ENCODE assay signal across 1 cellular context in the genomic region with DNA sequence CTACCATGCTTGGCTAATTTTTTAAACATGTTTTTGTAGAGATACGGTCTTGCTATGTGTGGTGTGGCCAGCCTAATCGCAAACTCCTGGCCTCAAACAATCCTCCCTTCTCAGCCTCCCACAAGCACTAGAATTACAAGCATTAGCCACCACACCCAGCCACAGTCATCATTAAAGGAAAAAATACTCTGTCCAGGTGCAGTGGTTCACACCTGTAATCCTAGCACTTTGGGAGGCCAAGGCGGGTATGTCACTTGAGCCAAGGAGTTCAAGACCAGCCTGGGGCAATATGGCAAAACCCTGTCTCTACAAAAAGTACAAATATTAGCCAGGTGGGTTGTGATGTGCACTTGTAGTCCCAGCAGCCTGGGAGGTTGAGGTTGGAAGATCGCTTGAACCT.
TF ChIP-seq lines count a peak whose summit lies in the region.

No MANE protein-coding gene starts in this region.

TF ChIP-seq in IMR-90, 13 proteins besides CTCF, POLR2A, EP300 and RAD21:
- no peak for TF ChIP-seq BHLHE40 (IDR thresholded peaks at IDR 0.05; ENCODE audit: low read depth, low read length)
- no peak for TF ChIP-seq NFE2L2 (IDR thresholded peaks at IDR 0.05; ENCODE audit: low read depth, low read length)
- TF ChIP-seq RCOR1 (IDR thresholded peaks at IDR 0.05; ENCODE audit: insufficient replicate concordance, low read length): no peak
- TF ChIP-seq MAFK (IDR thresholded peaks at IDR 0.05; ENCODE audit: low read depth, low read length): no peak
- TF ChIP-seq RFX5 (IDR thresholded peaks at IDR 0.05; ENCODE audit: low read depth, low read length): no peak
- TF ChIP-seq, protein P1, sequence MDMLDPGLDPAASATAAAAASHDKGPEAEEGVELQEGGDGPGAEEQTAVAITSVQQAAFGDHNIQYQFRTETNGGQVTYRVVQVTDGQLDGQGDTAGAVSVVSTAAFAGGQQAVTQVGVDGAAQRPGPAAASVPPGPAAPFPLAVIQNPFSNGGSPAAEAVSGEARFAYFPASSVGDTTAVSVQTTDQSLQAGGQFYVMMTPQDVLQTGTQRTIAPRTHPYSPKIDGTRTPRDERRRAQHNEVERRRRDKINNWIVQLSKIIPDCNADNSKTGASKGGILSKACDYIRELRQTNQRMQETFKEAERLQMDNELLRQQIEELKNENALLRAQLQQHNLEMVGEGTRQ (IDR thresholded peaks at IDR 0.05; ENCODE audit: low read depth, low read length): no peak
- no peak for TF ChIP-seq ELK1 (IDR thresholded peaks at IDR 0.05; ENCODE audit: borderline replicate concordance, low read depth, low read length)
- TF ChIP-seq FOS (IDR thresholded peaks at IDR 0.05; ENCODE audit: low read depth, low read length): no peak
- no peak for TF ChIP-seq SMC3 (IDR thresholded peaks at IDR 0.05; ENCODE audit: low read depth, low read length)
- no peak for TF ChIP-seq MXI1 (IDR thresholded peaks at IDR 0.05; ENCODE audit: borderline replicate concordance, low read depth, low read length)
- TF ChIP-seq MAZ (IDR thresholded peaks at IDR 0.05; ENCODE audit: borderline replicate concordance, low read depth, low read length): no peak
- TF ChIP-seq CHD1 (IDR thresholded peaks at IDR 0.05; ENCODE audit: low read depth, low read length): no peak
TF ChIP-seq in IMR-90: peak in this region for 0.
